Comparison of ENCODE assay signal across 8 cellular contexts in genomic region chr21:25734654-25735220, GRCh38. TPM values are rescaled to one million over a fixed set of nuclear protein-coding genes. Genes with fewer than 3 reads are reported as not detected.
A peak's percentile ranks its signal among the peaks of the same experiment; 100 is the strongest.
DNase-seq lines count a peak whose midpoint lies in the region; ATAC-seq and TF ChIP-seq lines count a peak whose summit lies in the region.

Gene ATP5PF, minus strand, starts transcription at chr21:25734904. Its CDS starts 5,110 bp downstream, at chr21:25729794.
Gene GABPA, plus strand, starts transcription at chr21:25734972. Its CDS starts 6,627 bp downstream, at chr21:25741599.

- peak within 1 kb of the TSS; percentile 95 to 100 (median 97) for H3K27ac ChIP-seq in gastroesophageal sphincter
- peak within 1 kb of the TSS; percentile 92 for H3K27ac ChIP-seq in neutrophil
- H3K27ac ChIP-seq in substantia nigra (ENCODE audit: low read depth, low read length, poor library complexity, severe bottlenecking), result peak within 1 kb of the TSS; percentile 97

- peak within 1 kb of the TSS; percentile 94 for H3K4me3 Mint-ChIP-seq in activated naive CD4-positive, alpha-beta T cell treated with anti-CD3 and anti-CD28 coated beads for 36 hours

- TF ChIP-seq EP300 in gastroesophageal sphincter (IDR thresholded peaks at IDR 0.05), result no peak

- no peaks in the 10 kb centered on the region for H3K27me3 Mint-ChIP-seq in activated naive CD4-positive, alpha-beta T cell treated with anti-CD3 and anti-CD28 coated beads for 36 hours (ENCODE audit: low read depth)

- H3K36me3 ChIP-seq in gastroesophageal sphincter (peaks cover 0 to 3% of the 10 kb centered on the region in 2 donors), neutrophil (peaks cover 5% of the 10 kb centered on the region)

- 0 to 3% methylated on average over 16 of the region's 33 CpGs for WGBS in gastroesophageal sphincter (ENCODE audit: low coverage in 1 of 2), 2 donors

- TF ChIP-seq CTCF in HFF-Myc (IDR thresholded peaks at IDR 0.05; ENCODE audit: low read depth, low read length, missing control alignments) (no peak), gastroesophageal sphincter (IDR thresholded peaks at IDR 0.05) (no peak), neutrophil (IDR thresholded peaks at IDR 0.05) (peak; percentile 10)

- H3K4me1 Mint-ChIP-seq in activated naive CD4-positive, alpha-beta T cell treated with anti-CD3 and anti-CD28 coated beads for 36 hours (ENCODE audit: low read depth), result peaks cover 45% of the 10 kb centered on the region

- ATAC-seq in gastroesophageal sphincter, result peak; percentile 97

- CTCF ChIA-PET in activated naive CD4-positive, alpha-beta T cell treated with anti-CD3 and anti-CD28 coated beads for 36 hours (lab: Charles Lee), result interaction anchor here (0.9 to 4.2 kb wide), 5 partner anchors 10 to 126 kb away, joined by 3 to 26 read pairs (median 3); no protein-coding TSS in a partner anchor

- H3K27ac Mint-ChIP-seq in activated naive CD4-positive, alpha-beta T cell treated with anti-CD3 and anti-CD28 coated beads for 36 hours, result peak within 1 kb of the TSS; percentile 99

- H3K27me3 ChIP-seq in gastroesophageal sphincter (no peaks in the 10 kb centered on the region), neutrophil (no peaks in the 10 kb centered on the region)

- intact Hi-C loops in activated naive CD4-positive, alpha-beta T cell treated with anti-CD3 and anti-CD28 coated beads for 36 hours (cut with micrococcal nuclease), result loop anchor here (1.0 to 5.0 kb wide), 13 partner anchors 56 to 437 kb away; partner anchors contain the start of gene JAM2

- peak; percentile 95 for DNase-seq in GM03348 (ENCODE audit: low spot score)
- peak; percentile 95 for DNase-seq in HFF-Myc (ENCODE audit: extremely low read depth, low read depth)
- peak; percentile 99 for DNase-seq in NAMALWA (ENCODE audit: low spot score)
- DNase-seq in SK-N-DZ (ENCODE audit: low spot score), result peak; percentile 99
- peak; percentile 99 for DNase-seq in activated naive CD4-positive, alpha-beta T cell treated with anti-CD3 and anti-CD28 coated beads for 36 hours
- DNase-seq in substantia nigra (lab: John Stamatoyannopoulos, UW), result peak; percentile 69 to 99 (median 95)

- H3K9me3 Mint-ChIP-seq in activated naive CD4-positive, alpha-beta T cell treated with anti-CD3 and anti-CD28 coated beads for 36 hours, result no peaks in the 10 kb centered on the region

- H3K4me3 ChIP-seq in HFF-Myc (replicated peaks; ENCODE audit: low read depth, low read length), result peak within 1 kb of the TSS; percentile 93
- H3K4me3 ChIP-seq in gastroesophageal sphincter, result peak within 1 kb of the TSS; percentile 79 to 91
- H3K4me3 ChIP-seq in neutrophil (ENCODE audit: low read depth in 1 of 2, low read length in 1 of 2), result peak within 1 kb of the TSS; percentile 95 to 97

- H3K36me3 Mint-ChIP-seq in activated naive CD4-positive, alpha-beta T cell treated with anti-CD3 and anti-CD28 coated beads for 36 hours (ENCODE audit: low read depth), result peaks cover 12% of the 10 kb centered on the region

- H3K4me1 ChIP-seq in gastroesophageal sphincter (peaks cover 0 to 63% (median 25%) of the 10 kb centered on the region in 3 donors), neutrophil (ENCODE audit: control insufficient read depth in 1 of 2, insufficient read depth in 1 of 2, low read depth in 1 of 2, low read length in 1 of 2) (peaks cover 20 to 23% of the 10 kb centered on the region in 2 experiments)

- no peaks in the 10 kb centered on the region for H3K9me3 ChIP-seq in gastroesophageal sphincter
- H3K9me3 ChIP-seq in neutrophil, result no peaks in the 10 kb centered on the region

- TF ChIP-seq POLR2A in gastroesophageal sphincter (IDR thresholded peaks at IDR 0.05), result peak; percentile 64 to 80

RNA-seq across cellular contexts. Expression of gene ATP5PF, which starts in this region (rescaled TPM):
- 159 and 171 TPM in 2 replicates for polyA plus RNA-seq in SK-N-DZ (2014; cell fraction: cytosol; rRNA removed)
- 124 and 139 TPM in 2 replicates for polyA plus RNA-seq in SK-N-DZ (2014; cell fraction: nucleus; rRNA removed)
- 100 to 1,000 TPM; 124 to 132 TPM for total RNA-seq in activated naive CD4-positive, alpha-beta T cell treated with anti-CD3 and anti-CD28 coated beads for 36 hours
- 100 to 1,000 TPM; 108 to 158 (median 130) TPM for total RNA-seq in gastroesophageal sphincter

RNA-seq across cellular contexts. Expression of gene GABPA, which starts in this region (rescaled TPM):
- 20.4 and 24.4 TPM in 2 replicates for polyA plus RNA-seq in SK-N-DZ (2014; cell fraction: cytosol; rRNA removed)
- polyA plus RNA-seq in SK-N-DZ (2014; cell fraction: nucleus; rRNA removed), result 30.6 and 32.8 TPM in 2 replicates
- total RNA-seq in activated naive CD4-positive, alpha-beta T cell treated with anti-CD3 and anti-CD28 coated beads for 36 hours, result 10 to 100 TPM; 18.5 to 21.2 TPM
- total RNA-seq in gastroesophageal sphincter, result 10 to 100 TPM; 17.0 to 30.0 (median 24.2) TPM

Comparison
In these comparisons a context has a peak if more than half of its experiments do, and no peak if none do; other contexts are left out.
1. Peak in every context shown above with its lines: DNase-seq, ATAC-seq, H3K4me3 ChIP-seq and H3K27ac ChIP-seq.